ENCODE assay signal across 1 cellular context in genomic region chr1:11530731-11531311, GRCh38.
TF ChIP-seq lines count a peak whose summit lies in the region.

No MANE protein-coding gene starts in this region.

TF ChIP-seq in WTC11, 78 proteins besides CTCF, POLR2A, EP300 and RAD21 (continued from another document):
- TF ChIP-seq FOXJ3 (CRISPR knock-in tag; IDR thresholded peaks at IDR 0.05; ENCODE audit: borderline replicate concordance) = no peak
- TF ChIP-seq NR2C2 (CRISPR knock-in tag; IDR thresholded peaks at IDR 0.05) = no peak
- TF ChIP-seq STAT6 (CRISPR knock-in tag; conservative IDR thresholded peaks at IDR 0.05; ENCODE audit: low read depth) = no peak
- TF ChIP-seq ELF4 (CRISPR knock-in tag; IDR thresholded peaks at IDR 0.05; ENCODE audit: low read depth) = no peak
- TF ChIP-seq ATF2 (CRISPR knock-in tag; IDR thresholded peaks at IDR 0.05; ENCODE audit: borderline replicate concordance, low read depth) = no peak
